In genomic region chr17:40557531-40558299, GRCh38 we compare ENCODE assay signal across 9 cellular contexts. TPM values are rescaled to one million over a fixed set of nuclear protein-coding genes. Genes with fewer than 3 reads are reported as not detected.
A peak's percentile ranks its signal among the peaks of the same experiment; 100 is the strongest.
DNase-seq lines count a peak whose midpoint lies in the region; ATAC-seq and TF ChIP-seq lines count a peak whose summit lies in the region.
"Had no signal": no experiment of that assay in that cellular context is flagged by ENCODE, and none has a peak within 500 bp of the region (broad histone marks: within the 10 kb centered on the region; RNA-seq: fewer than 3 reads in every experiment).

No MANE protein-coding gene starts in this region.

- peaks cover 97% of the 10 kb centered on the region for H3K4me1 Mint-ChIP-seq in activated T-cell treated with anti-CD3 and anti-CD28 coated beads, Interleukin-2, amount 50 U/mL, for 24 hours (ENCODE audit: low read depth)
- H3K4me1 Mint-ChIP-seq in brain, result peaks cover 76% of the 10 kb centered on the region

- peaks cover 100% of the 10 kb centered on the region for H3K36me3 Mint-ChIP-seq in activated T-cell treated with anti-CD3 and anti-CD28 coated beads, Interleukin-2, amount 50 U/mL, for 24 hours (ENCODE audit: low read depth)
- no peaks in the 10 kb centered on the region for H3K36me3 Mint-ChIP-seq in brain

- no peaks in the 10 kb centered on the region for H3K27me3 ChIP-seq in upper lobe of left lung

- no peak for TF ChIP-seq POLR2A in upper lobe of left lung (IDR thresholded peaks at IDR 0.05)

- ATAC-seq in upper lobe of left lung (ENCODE audit: low FRiP score in 2 of 2), result no peak

- H3K27ac Mint-ChIP-seq in activated T-cell treated with anti-CD3 and anti-CD28 coated beads, Interleukin-2, amount 50 U/mL, for 24 hours, result peak overlapping the region; percentile 100
- peak overlapping the region in 4 of 5 experiments; percentile 81 to 94 (median 92) for H3K27ac Mint-ChIP-seq in brain

- no peak for TF ChIP-seq CTCF in brain (conservative IDR thresholded peaks at IDR 0.05)
- TF ChIP-seq CTCF in upper lobe of left lung (IDR thresholded peaks at IDR 0.05), result no peak

- WGBS in mesodermal cell (ENCODE audit: insufficient coverage in 2 of 2), 2 experiments, result 93 to 97% methylated on average over 5 to 6 of the region's 6 CpGs
- 44 to 47% methylated on average over 4 to 6 of the region's 6 CpGs for WGBS in upper lobe of left lung, 2 donors

- H3K27ac ChIP-seq in mesodermal cell (ENCODE audit: low read depth, low read length, severe bottlenecking) (peak overlapping the region; percentile 23), upper lobe of left lung (peak overlapping the region; percentile 38 to 79 (median 72))

- no peak for TF ChIP-seq EP300 in upper lobe of left lung (IDR thresholded peaks at IDR 0.05)

- H3K9me3 ChIP-seq in mesodermal cell (ENCODE audit: control insufficient read depth, low read length) (no peaks in the 10 kb centered on the region), upper lobe of left lung (no peaks in the 10 kb centered on the region)

- peak; percentile 36 for DNase-seq in activated T-cell treated with anti-CD3 and anti-CD28 coated beads, Interleukin-2, amount 50 U/mL, for 24 hours
- no peak for DNase-seq in activated T-cell treated with anti-CD3 and anti-CD28 coated beads, Interleukin-2, amount 50 U/mL, for 1 hour
- DNase-seq in upper lobe of left lung (peak in 1 of 2 donors; percentile 43), NCI-H2196 (lab: John Stamatoyannopoulos, UW; ENCODE audit: unreplicated experiment) (no peak), NCI-H524 treated with DMSO at 0.1 percent for 48 hours (lab: John Stamatoyannopoulos, UW) (no peak), NCI-H2029 (lab: John Stamatoyannopoulos, UW) (no peak)
- DNase-seq: NCI-H1436 had no signal

- H3K4me3 Mint-ChIP-seq in activated T-cell treated with anti-CD3 and anti-CD28 coated beads, Interleukin-2, amount 50 U/mL, for 24 hours, result peak overlapping the region; percentile 54
- no peak overlapping the region for H3K4me3 Mint-ChIP-seq in brain

- no peaks in the 10 kb centered on the region for H3K27me3 Mint-ChIP-seq in activated T-cell treated with anti-CD3 and anti-CD28 coated beads, Interleukin-2, amount 50 U/mL, for 24 hours
- H3K27me3 Mint-ChIP-seq in brain, result peaks cover 17% of the 10 kb centered on the region

- H3K4me1 ChIP-seq in mesodermal cell (ENCODE audit: control insufficient read depth, insufficient read depth, low read length, poor library complexity, severe bottlenecking) (peaks cover 24% of the 10 kb centered on the region), upper lobe of left lung (peaks cover 53 to 60% (median 57%) of the 10 kb centered on the region in 4 donors)

- no peaks in the 10 kb centered on the region for H3K9me3 Mint-ChIP-seq in activated T-cell treated with anti-CD3 and anti-CD28 coated beads, Interleukin-2, amount 50 U/mL, for 24 hours
- no peaks in the 10 kb centered on the region for H3K9me3 Mint-ChIP-seq in brain

- no peaks in the 10 kb centered on the region for H3K36me3 ChIP-seq in mesodermal cell (ENCODE audit: control insufficient read depth, insufficient read depth, low read length)
- H3K36me3 ChIP-seq in upper lobe of left lung, result no peaks in the 10 kb centered on the region

- H3K4me3 ChIP-seq in mesodermal cell (ENCODE audit: extremely low read depth, insufficient read depth, low read length, poor library complexity, severe bottlenecking) (no peak overlapping the region), upper lobe of left lung (peak overlapping the region in 2 of 4 donors; percentile 13)

RNA-seq across cellular contexts. Expression of gene CCR7, which starts 7.6 kb away (rescaled TPM):
- not detected for polyA plus RNA-seq in brain (ENCODE audit: insufficient read depth, low read depth, low replicate concordance)
- polyA plus RNA-seq in mesodermal cell (2013, experiment 1 of 2), result 0.26 TPM
- 0.25 TPM for polyA plus RNA-seq in mesodermal cell (2013, experiment 2 of 2)
- total RNA-seq in upper lobe of left lung, result 1 to 10 TPM in 3 of 6 donors, under 1 TPM in 1, not detected in 2; 0.30 to 2.8 (median 1.4) TPM

RNA-seq across cellular contexts. Expression of gene TNS4, which starts 56.3 kb away (rescaled TPM):
- polyA plus RNA-seq in brain (ENCODE audit: insufficient read depth, low read depth, low replicate concordance), result not detected
- not detected for polyA plus RNA-seq in mesodermal cell (2013, experiment 1 of 2)
- not detected for polyA plus RNA-seq in mesodermal cell (2013, experiment 2 of 2)
- total RNA-seq in upper lobe of left lung, result 1 to 10 TPM in 4 of 6 donors, under 1 TPM in 1, not detected in 1; 0.54 to 5.1 (median 1.1) TPM
